ENCODE assay signal across 33 cellular contexts in the genomic region with DNA sequence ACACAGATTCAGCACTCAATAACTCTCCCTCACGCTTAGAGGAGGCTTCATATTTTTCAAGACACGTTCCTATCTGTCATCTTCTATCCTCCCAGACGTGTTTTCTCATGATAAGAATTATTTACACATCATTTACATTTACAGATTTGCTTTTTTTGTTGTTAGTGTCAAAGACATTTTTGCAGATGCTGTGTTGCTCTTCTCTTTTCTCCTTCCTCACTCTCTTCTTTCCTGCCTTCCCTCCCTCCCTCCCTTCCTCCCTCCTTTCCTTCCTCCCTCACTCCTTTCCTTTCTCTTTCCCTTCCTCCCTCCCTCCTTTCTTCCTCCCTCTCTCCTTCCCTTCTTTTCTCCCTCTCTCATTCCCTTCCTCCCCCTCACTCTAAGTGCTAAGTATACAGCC.
"Had no signal": no experiment of that assay in that cellular context is flagged by ENCODE, and none has a peak within 500 bp of the region (broad histone marks: within the 10 kb centered on the region; RNA-seq: fewer than 3 reads in every experiment).

No MANE protein-coding gene starts in this region.

- H3K36me3 ChIP-seq: MG63 had no signal

- H3K4me3 ChIP-seq: MG63 had no signal

- H3K27ac ChIP-seq: KMS-11 had no signal

- H3K4me2 ChIP-seq: KMS-11 had no signal

- H3K9ac ChIP-seq: KMS-11 had no signal

- DNase-seq: Karpas-422, Kasumi-1, MG63, MM.1S, MV-4-11, NCI-H1048, NCI-H1092, NCI-H1092 treated with DMSO at 0.1 percent for 48 hours, NCI-H1105, NCI-H1105 treated with DMSO at 0.1 percent for 48 hours, NCI-H1417, NCI-H1417 treated with DMSO at 0.1 percent for 48 hours, NCI-H1436, NCI-H1436 treated with DMSO at 0.1 percent for 48 hours, NCI-H146, NCI-H1694, NCI-H1694 treated with DMSO at 0.1 percent for 48 hours, NCI-H187, NCI-H187 treated with DMSO at 0.1 percent for 48 hours, NCI-H1930, NCI-H2029, NCI-H2029 treated with DMSO at 0.1 percent for 48 hours, NCI-H2081 treated with DMSO at 0.1 percent for 48 hours, NCI-H2107, NCI-H2171, NCI-H2171 treated with DMSO at 0.1 percent for 48 hours, NCI-H2227 treated with DMSO at 0.1 percent for 48 hours, NCI-H226, NCI-H345, NCI-H446, NCI-H446 treated with DMSO at 0.1 percent for 48 hours, NCI-H510A had no signal

- H3K9me3 ChIP-seq: MG63 had no signal

- H3K27me3 ChIP-seq: MG63 had no signal
